Comparison of ENCODE assay signal across 10 cellular contexts in genomic region chr4:2786152-2786671, GRCh38. TPM values are rescaled to one million over a fixed set of nuclear protein-coding genes. Genes with fewer than 3 reads are reported as not detected.
DNase-seq lines count a peak whose midpoint lies in the region; ATAC-seq, FAIRE-seq and TF ChIP-seq lines count a peak whose summit lies in the region.
"Had no signal": no experiment of that assay in that cellular context is flagged by ENCODE, and none has a peak within 500 bp of the region (broad histone marks: within the 10 kb centered on the region; RNA-seq: fewer than 3 reads in every experiment).

No MANE protein-coding gene starts in this region.

- peaks cover 2% of the 10 kb centered on the region for H3K36me3 Mint-ChIP-seq in central memory CD8-positive, alpha-beta T cell (ENCODE audit: insufficient read depth)

- H3K4me1 Mint-ChIP-seq in central memory CD8-positive, alpha-beta T cell = peaks cover 41% of the 10 kb centered on the region

- peaks cover 9% of the 10 kb centered on the region for H3K9me3 Mint-ChIP-seq in central memory CD8-positive, alpha-beta T cell

- FAIRE-seq in GM12891 (lab: Jason Lieb, UNC) = peak; percentile 93

- DNase-seq in GM12891 (ENCODE audit: insufficient read length, low spot score) (no peak), NCI-H187 (lab: John Stamatoyannopoulos, UW) (no peak), HUDEP-2 (lab: John Stamatoyannopoulos, UW; ENCODE audit: unreplicated experiment in 76 of 76) (no peak)
- DNase-seq in activated CD4-positive, alpha-beta T cell treated with anti-CD3 and anti-CD28 coated beads for 1 hour = peak; percentile 58
- peak in 1 of 2 donors; percentile 38 for DNase-seq in central memory CD8-positive, alpha-beta T cell (ENCODE audit: low spot score in 2 of 2)
- DNase-seq in stimulated activated CD4-positive, alpha-beta T cell treated with anti-CD3 and anti-CD28 coated beads, TNF-alpha, amount 100 ng/mL, for 24 hours (ENCODE audit: low read depth in 3 of 3) = peak; percentile 53 to 74 (median 54)
- DNase-seq: DMS79, GOT3 had no signal

- no peaks in the 10 kb centered on the region for H3K27me3 Mint-ChIP-seq in central memory CD8-positive, alpha-beta T cell

- TF ChIP-seq POLR2A in GM12891 (IDR thresholded peaks at IDR 0.05; ENCODE audit: low read depth, low read length) (no peak), GM18505 (IDR thresholded peaks at IDR 0.05; ENCODE audit: borderline replicate concordance, extremely low read depth, insufficient read depth, insufficient read length) (no peak)

- peak overlapping the region; percentile 60 for H3K4me3 Mint-ChIP-seq in central memory CD8-positive, alpha-beta T cell

- ATAC-seq in central memory CD8-positive, alpha-beta T cell (replicated peaks; ENCODE audit: extremely low read depth, poor library complexity, severe bottlenecking) = peak; percentile 64
- ATAC-seq in GM18505 (IDR thresholded peaks at IDR 0.05; ENCODE audit: unreplicated experiment) = no peak
- ATAC-seq in HG03342 (IDR thresholded peaks at IDR 0.05; ENCODE audit: unreplicated experiment) = no peak

- H3K27ac Mint-ChIP-seq in central memory CD8-positive, alpha-beta T cell (ENCODE audit: low read depth) = peak overlapping the region; percentile 82

TF ChIP-seq in GM12891, 5 proteins besides CTCF, POLR2A, EP300 and RAD21:
- no peak for TF ChIP-seq POU2F2 (IDR thresholded peaks at IDR 0.05; ENCODE audit: low read depth, low read length)
- TF ChIP-seq PAX5 (IDR thresholded peaks at IDR 0.05; ENCODE audit: insufficient read depth, low read length, severe bottlenecking) = no peak
- no peak for TF ChIP-seq POLR2AphosphoS5 (IDR thresholded peaks at IDR 0.05; ENCODE audit: low read depth, low read length)
- no peak for TF ChIP-seq TAF1 (IDR thresholded peaks at IDR 0.05; ENCODE audit: low read depth, low read length)
- TF ChIP-seq SPI1 (IDR thresholded peaks at IDR 0.05; ENCODE audit: low read depth, low read length) = no peak

RNA-seq across cellular contexts. Expression of gene SH3BP2, which starts 6.7 kb away (rescaled TPM):
- polyA plus RNA-seq in GM12891 (2012; ENCODE audit: low read depth, missing spikeins) = 26.2 TPM

RNA-seq across cellular contexts. Expression of gene TNIP2, which starts 30.1 kb away (rescaled TPM):
- 40.6 TPM for polyA plus RNA-seq in GM12891 (2012; ENCODE audit: low read depth, missing spikeins)

RNA-seq across cellular contexts. Expression of gene ADD1, which starts 57.4 kb away (rescaled TPM):
- 112 TPM for polyA plus RNA-seq in GM12891 (2012; ENCODE audit: low read depth, missing spikeins)

Comparison
In these comparisons a context has a peak if more than half of its experiments do, and no peak if none do; other contexts are left out.
1. DNase-seq: peak in activated CD4-positive, alpha-beta T cell treated with anti-CD3 and anti-CD28 coated beads for 1 hour (single experiment) and stimulated activated CD4-positive, alpha-beta T cell treated with anti-CD3 and anti-CD28 coated beads, TNF-alpha, amount 100 ng/mL, for 24 hours (3 of 3); none in GM12891 (single experiment), NCI-H187 (0 of 2) and HUDEP-2 (0 of 76).